In the genomic region with DNA sequence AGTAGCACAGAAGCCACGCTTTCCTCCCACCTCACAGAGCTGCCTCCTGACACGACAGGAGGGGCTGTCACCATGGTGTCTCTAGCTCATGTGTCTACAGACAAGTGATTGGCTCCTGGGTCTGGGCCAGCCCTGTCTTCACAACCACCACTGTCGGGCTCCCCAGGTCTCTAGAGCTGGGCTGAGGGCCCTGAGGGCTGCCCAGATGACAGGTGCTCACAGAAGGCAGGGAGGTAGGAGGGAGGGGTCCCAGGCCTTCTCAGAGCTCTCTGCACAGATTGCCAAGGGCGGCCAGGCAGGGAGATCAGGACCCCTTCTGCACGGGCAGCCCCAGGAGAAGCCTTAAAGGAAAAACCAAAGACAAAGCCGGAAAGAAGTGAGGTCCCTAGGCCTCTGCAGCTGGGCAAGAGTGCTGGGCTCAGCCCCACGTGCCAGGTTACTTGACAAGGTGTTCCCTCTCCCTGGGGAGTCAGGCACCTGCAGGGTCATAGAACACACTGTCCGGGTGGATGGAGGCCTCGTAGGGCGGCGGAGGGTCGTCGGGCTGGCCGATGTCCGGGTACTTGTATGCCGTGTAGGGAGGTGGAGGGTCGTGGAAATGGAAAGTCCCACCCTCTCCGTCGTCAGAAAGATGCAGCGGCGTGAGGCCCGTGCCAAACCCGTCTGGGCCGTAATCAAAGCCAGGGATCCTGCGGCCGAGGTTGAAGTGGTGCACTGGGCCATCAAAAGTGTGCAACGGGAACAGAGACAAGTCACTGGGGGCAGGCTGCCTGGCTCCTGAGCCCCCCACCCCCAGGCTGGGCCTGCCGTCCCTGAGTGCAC, we compare ENCODE assay signal across 15 cellular contexts.
"Had no signal": no experiment of that assay in that cellular context is flagged by ENCODE, and none has a peak within 500 bp of the region (broad histone marks: within the 10 kb centered on the region; RNA-seq: fewer than 3 reads in every experiment).

No MANE protein-coding gene starts in this region.

- H3K27ac ChIP-seq: parathyroid adenoma had no signal

- H3K27ac Mint-ChIP-seq: activated CD8-positive, alpha-beta memory T cell treated with anti-CD3 and anti-CD28 coated beads, Interleukin-2, amount 10 ng/mL, durations not matched to agents 7 days and 5 days; dendritic cell treated with granulocyte-macrophage colony-stimulating factor and Interleukin-4, amounts not matched to agents 40 ng/mL and 50 ng/mL, for 4 days; stimulated activated memory B cell treated with anti-CD40 and anti-IgM and Interleukin-4, amounts not matched to agents 10 μg/mL and 1 μg/mL and 100 μg/mL, for 72 hours; type B pancreatic cell had no signal

- H3K27me3 Mint-ChIP-seq: activated CD8-positive, alpha-beta memory T cell treated with anti-CD3 and anti-CD28 coated beads, Interleukin-2, amount 10 ng/mL, durations not matched to agents 7 days and 5 days; central memory CD8-positive, alpha-beta T cell; dendritic cell treated with granulocyte-macrophage colony-stimulating factor and Interleukin-4, amounts not matched to agents 40 ng/mL and 50 ng/mL, for 4 days; effector memory CD8-positive, alpha-beta T cell; stimulated activated memory B cell treated with anti-CD40 and anti-IgM and Interleukin-4, amounts not matched to agents 10 μg/mL and 1 μg/mL and 100 μg/mL, for 72 hours; type B pancreatic cell had no signal

- H3K4me1 Mint-ChIP-seq: activated CD8-positive, alpha-beta memory T cell treated with anti-CD3 and anti-CD28 coated beads, Interleukin-2, amount 10 ng/mL, durations not matched to agents 7 days and 5 days; brain; central memory CD8-positive, alpha-beta T cell had no signal

- H3K4me1 ChIP-seq: parathyroid adenoma had no signal

- H3K9me3 Mint-ChIP-seq: brain; central memory CD8-positive, alpha-beta T cell; dendritic cell treated with granulocyte-macrophage colony-stimulating factor and Interleukin-4, amounts not matched to agents 40 ng/mL and 50 ng/mL, for 4 days; effector memory CD8-positive, alpha-beta T cell; neural crest cell; stimulated activated memory B cell treated with anti-CD40 and anti-IgM and Interleukin-4, amounts not matched to agents 10 μg/mL and 1 μg/mL and 100 μg/mL, for 72 hours; type B pancreatic cell had no signal

- ATAC-seq: activated CD4-positive, CD25-positive, alpha-beta regulatory T cell treated with anti-CD3 and anti-CD28 coated beads, Interleukin-2, amount 50 U/mL, for 24 hours; activated CD8-positive, alpha-beta memory T cell treated with anti-CD3 and anti-CD28 coated beads, Interleukin-2, amount 10 ng/mL, durations not matched to agents 7 days and 5 days; effector memory CD8-positive, alpha-beta T cell; stimulated activated memory B cell treated with anti-CD40 and anti-IgM and Interleukin-4, amounts not matched to agents 10 μg/mL and 1 μg/mL and 100 μg/mL, for 72 hours had no signal

- H3K4me3 ChIP-seq: smooth muscle cell had no signal

- H3K4me3 Mint-ChIP-seq: activated CD8-positive, alpha-beta memory T cell treated with anti-CD3 and anti-CD28 coated beads, Interleukin-2, amount 10 ng/mL, durations not matched to agents 7 days and 5 days; brain; central memory CD8-positive, alpha-beta T cell; dendritic cell treated with granulocyte-macrophage colony-stimulating factor and Interleukin-4, amounts not matched to agents 40 ng/mL and 50 ng/mL, for 4 days; effector memory CD8-positive, alpha-beta T cell; neural crest cell; stimulated activated memory B cell treated with anti-CD40 and anti-IgM and Interleukin-4, amounts not matched to agents 10 μg/mL and 1 μg/mL and 100 μg/mL, for 72 hours; type B pancreatic cell had no signal

- DNase-seq: activated CD4-positive, alpha-beta T cell treated with anti-CD3 and anti-CD28 coated beads, Interleukin-2, amount 50 U/mL, for 4 hours; activated CD8-positive, alpha-beta memory T cell treated with anti-CD3 and anti-CD28 coated beads, Interleukin-2, amount 10 ng/mL, durations not matched to agents 7 days and 5 days; activated naive CD4-positive, alpha-beta T cell treated with Interleukin-2 at 50 U/mL for 16 hours; effector memory CD8-positive, alpha-beta T cell; hypothalamus; substantia nigra had no signal
